In genomic region chr5:1040571-1040970, GRCh38 we compare ENCODE assay signal across 16 cellular contexts. TPM values are rescaled to one million over a fixed set of nuclear protein-coding genes. Genes with fewer than 3 reads are reported as not detected.
"Had no signal": no experiment of that assay in that cellular context is flagged by ENCODE, and none has a peak within 500 bp of the region (broad histone marks: within the 10 kb centered on the region; RNA-seq: fewer than 3 reads in every experiment).

No MANE protein-coding gene starts in this region.

- H3K27me3 ChIP-seq: breast epithelium, heart right ventricle, neural progenitor cell, upper lobe of left lung had no signal

- DNase-seq: activated B cell treated with CpG ODN at 0.5 μM for 24 hours; activated CD4-positive, alpha-beta T cell treated with anti-CD3 and anti-CD28 coated beads, Interleukin-2, amount 50 U/mL, for 4 hours; activated CD8-positive, alpha-beta memory T cell treated with anti-CD3 and anti-CD28 coated beads for 24 hours; activated CD8-positive, alpha-beta memory T cell treated with anti-CD3 and anti-CD28 coated beads, Interleukin-2, amount 50 U/mL, for 4 hours; activated T-cell treated with anti-CD3 and anti-CD28 coated beads, Interleukin-2, amount 50 U/mL, for 24 hours; islet precursor cell; stimulated activated CD4-positive, alpha-beta T cell treated with anti-CD3 and anti-CD28 coated beads, Interleukin-4, amount 100 ng/mL, for 24 hours; stimulated activated naive CD4-positive, alpha-beta T cell treated with Interleukin-2 at 50 U/mL for 16 hours had no signal

- H3K4me3 ChIP-seq: breast epithelium, heart right ventricle, neural progenitor cell, thoracic aorta, upper lobe of left lung had no signal

- ATAC-seq: heart right ventricle; naive thymus-derived CD8-positive, alpha-beta T cell had no signal

- H3K9me3 ChIP-seq: breast epithelium, heart right ventricle, thoracic aorta, upper lobe of left lung had no signal

- H3K27ac ChIP-seq: breast epithelium, heart right ventricle, neural progenitor cell, thoracic aorta, upper lobe of left lung had no signal

- H3K4me1 ChIP-seq: breast epithelium, heart right ventricle, neural progenitor cell, upper lobe of left lung had no signal

- H3K36me3 ChIP-seq: breast epithelium, heart right ventricle, neural progenitor cell, thoracic aorta had no signal

RNA-seq across cellular contexts. Expression of gene NKD2, which starts 32.0 kb away (rescaled TPM):
- total RNA-seq: epithelial cell of proximal tubule; naive thymus-derived CD8-positive, alpha-beta T cell; osteocyte had no signal
